ENCODE assay signal across 8 cellular contexts in genomic region chr3:47163023-47163989, GRCh38. TPM values are rescaled to one million over a fixed set of nuclear protein-coding genes. Genes with fewer than 3 reads are reported as not detected.
DNase-seq lines count a peak whose midpoint lies in the region; FAIRE-seq and TF ChIP-seq lines count a peak whose summit lies in the region.

No MANE protein-coding gene starts in this region.

- peaks cover 1% of the 10 kb centered on the region for H3K27me3 Mint-ChIP-seq in activated CD4-positive, alpha-beta memory T cell treated with anti-CD3 and anti-CD28 coated beads for 36 hours

- H3K4me3 ChIP-seq in HEK293 (ENCODE audit: low read depth, low read length), result peak overlapping the region; percentile 85

- peak overlapping the region; percentile 97 for H3K4me3 Mint-ChIP-seq in activated CD4-positive, alpha-beta memory T cell treated with anti-CD3 and anti-CD28 coated beads for 36 hours

- POLR2A ChIA-PET in HEK293 (lab: Yijun Ruan, JAX), result interaction anchor here (0.6 to 1.2 kb wide), 3 partner anchors 105 to 187 kb away, joined by 3 to 9 read pairs (median 4); partner anchors contain the start of genes CCDC12 and NBEAL2
- POLR2A ChIA-PET in activated CD4-positive, alpha-beta memory T cell treated with anti-CD3 and anti-CD28 coated beads for 36 hours (lab: Charles Lee), result interaction anchor here (1.2 to 3.3 kb wide), 7 partner anchors 11 to 312 kb away, joined by 3 to 19 read pairs (median 6); partner anchors contain the start of genes KIF9, KLHL18, NBEAL2 and PTPN23

- H3K9me3 Mint-ChIP-seq in activated CD4-positive, alpha-beta memory T cell treated with anti-CD3 and anti-CD28 coated beads for 36 hours, result no peaks in the 10 kb centered on the region

- intact Hi-C loops in activated CD4-positive, alpha-beta memory T cell treated with anti-CD3 and anti-CD28 coated beads for 36 hours (cut with micrococcal nuclease), result loop anchor here (5.0 to 10.0 kb wide), 3 partner anchors 131 to 219 kb away; no protein-coding TSS in a partner anchor

- CTCF ChIA-PET in HEK293 (lab: Yijun Ruan, JAX), result interaction anchor here (0.6 kb wide), 2 partner anchors 16 to 60 kb away, joined by 3 read pairs; no protein-coding TSS in a partner anchor
- CTCF ChIA-PET in activated CD4-positive, alpha-beta memory T cell treated with anti-CD3 and anti-CD28 coated beads for 36 hours (lab: Charles Lee), result interaction anchor here (0.7 to 3.6 kb wide), 5 partner anchors 22 to 161 kb away, joined by 3 to 19 read pairs (median 4); no protein-coding TSS in a partner anchor

- no peaks in the 10 kb centered on the region for H3K4me1 ChIP-seq in HEK293 (ENCODE audit: control insufficient read depth, insufficient read depth, low read length)

- 0 out of 2 replicates have a peak, but pooled peaks have one; percentile 12 for TF ChIP-seq POLR2A in GM12891 (IDR thresholded peaks at IDR 0.05; ENCODE audit: low read depth, low read length)

- H3K9me3 ChIP-seq in HEK293 (ENCODE audit: control insufficient read depth, insufficient read depth, low read depth, low read length), result no peaks in the 10 kb centered on the region

- H3K36me3 Mint-ChIP-seq in activated CD4-positive, alpha-beta memory T cell treated with anti-CD3 and anti-CD28 coated beads for 36 hours, result peaks cover 10% of the 10 kb centered on the region

- H3K27ac Mint-ChIP-seq in activated CD4-positive, alpha-beta memory T cell treated with anti-CD3 and anti-CD28 coated beads for 36 hours, result peak overlapping the region; percentile 99

- peak; percentile 66 for FAIRE-seq in GM12891 (lab: Jason Lieb, UNC)

- H3K27ac ChIP-seq in HEK293 (ENCODE audit: extremely low read depth, low read depth, low read length), result peak overlapping the region; percentile 95

- DNase-seq in GM12891 (ENCODE audit: insufficient read length, low spot score) (peak; percentile 30), NAMALWA (ENCODE audit: low spot score) (peak; percentile 55), ecto neural progenitor cell (ENCODE audit: low spot score) (peak; percentile 81), lung microvascular endothelial cell (ENCODE audit: low read depth in 2 of 2) (peak; percentile 52 to 79), NCI-H2196 (lab: John Stamatoyannopoulos, UW; ENCODE audit: unreplicated experiment) (no peak)
- DNase-seq in activated CD4-positive, alpha-beta memory T cell treated with anti-CD3 and anti-CD28 coated beads for 36 hours, result peak; percentile 74
- peak; percentile 16 to 41 (median 23) for DNase-seq in stimulated activated CD4-positive, alpha-beta T cell treated with anti-CD3 and anti-CD28 coated beads, TNF-alpha, amount 100 ng/mL, for 24 hours (ENCODE audit: low read depth in 3 of 3)

- H3K4me1 Mint-ChIP-seq in activated CD4-positive, alpha-beta memory T cell treated with anti-CD3 and anti-CD28 coated beads for 36 hours (ENCODE audit: low read depth), result peaks cover 48% of the 10 kb centered on the region

- H3K36me3 ChIP-seq in HEK293 (ENCODE audit: control insufficient read depth in 2 of 2, insufficient read depth in 1 of 2, low read length in 2 of 2), result peaks cover 0 to 4% of the 10 kb centered on the region in 2 experiments; a peak in 1 of 3 replicates

- no peak for TF ChIP-seq CTCF in HEK293 (tag by site-specific recombination; IDR thresholded peaks at IDR 0.05)

TF ChIP-seq in GM12891, 5 proteins besides CTCF, POLR2A, EP300 and RAD21:
- TF ChIP-seq TAF1 (IDR thresholded peaks at IDR 0.05; ENCODE audit: low read depth, low read length) (no peak; the same call in 1 of the 2 replicates), POLR2AphosphoS5 (IDR thresholded peaks at IDR 0.05; ENCODE audit: low read depth, low read length) (no peak; the same call in 1 of the 2 replicates), PAX5 (IDR thresholded peaks at IDR 0.05; ENCODE audit: insufficient read depth, low read length, severe bottlenecking) (no peak)
TF ChIP-seq in GM12891: peak in this region for 0.

TF ChIP-seq in HEK293, 187 proteins besides CTCF, POLR2A, EP300 and RAD21 (continues in another document):
- peak; percentile 48; the same call in 1 of the 2 replicates for TF ChIP-seq ZNF580 (tag by site-specific recombination; IDR thresholded peaks at IDR 0.05)
- TF ChIP-seq ZNF248 (tag by site-specific recombination; IDR thresholded peaks at IDR 0.05), result no peak
- no peak for TF ChIP-seq ZNF362 (tag by site-specific recombination; IDR thresholded peaks at IDR 0.05)
- TF ChIP-seq ZNF561 (tag by site-specific recombination; IDR thresholded peaks at IDR 0.05; ENCODE audit: borderline replicate concordance), result peak; percentile 71; the same call in 1 of the 2 replicates
- no peak for TF ChIP-seq ZNF510 (tag by site-specific recombination; IDR thresholded peaks at IDR 0.05; ENCODE audit: insufficient replicate concordance)
- no peak for TF ChIP-seq TRIM28 (IDR thresholded peaks at IDR 0.05; ENCODE audit: borderline replicate concordance, low read length)
- TF ChIP-seq, protein P1, sequence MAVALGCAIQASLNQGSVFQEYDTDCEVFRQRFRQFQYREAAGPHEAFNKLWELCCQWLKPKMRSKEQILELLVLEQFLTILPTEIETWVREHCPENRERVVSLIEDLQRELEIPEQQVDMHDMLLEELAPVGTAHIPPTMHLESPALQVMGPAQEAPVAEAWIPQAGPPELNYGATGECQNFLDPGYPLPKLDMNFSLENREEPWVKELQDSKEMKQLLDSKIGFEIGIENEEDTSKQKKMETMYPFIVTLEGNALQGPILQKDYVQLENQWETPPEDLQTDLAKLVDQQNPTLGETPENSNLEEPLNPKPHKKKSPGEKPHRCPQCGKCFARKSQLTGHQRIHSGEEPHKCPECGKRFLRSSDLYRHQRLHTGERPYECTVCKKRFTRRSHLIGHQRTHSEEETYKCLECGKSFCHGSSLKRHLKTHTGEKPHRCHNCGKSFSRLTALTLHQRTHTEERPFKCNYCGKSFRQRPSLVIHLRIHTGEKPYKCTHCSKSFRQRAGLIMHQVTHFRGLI (tag by site-specific recombination; IDR thresholded peaks at IDR 0.05), result peak; percentile 66; the same call in 1 of the 2 replicates
- peak; percentile 75 for TF ChIP-seq ZBTB17 (tag by site-specific recombination; IDR thresholded peaks at IDR 0.05)
- TF ChIP-seq ZNF596 (tag by site-specific recombination; IDR thresholded peaks at IDR 0.05), result no peak
- 0 out of 2 replicates have a peak, but pooled peaks have one; percentile 32 for TF ChIP-seq YY2 (tag by site-specific recombination; IDR thresholded peaks at IDR 0.05)
- TF ChIP-seq, protein P2, sequence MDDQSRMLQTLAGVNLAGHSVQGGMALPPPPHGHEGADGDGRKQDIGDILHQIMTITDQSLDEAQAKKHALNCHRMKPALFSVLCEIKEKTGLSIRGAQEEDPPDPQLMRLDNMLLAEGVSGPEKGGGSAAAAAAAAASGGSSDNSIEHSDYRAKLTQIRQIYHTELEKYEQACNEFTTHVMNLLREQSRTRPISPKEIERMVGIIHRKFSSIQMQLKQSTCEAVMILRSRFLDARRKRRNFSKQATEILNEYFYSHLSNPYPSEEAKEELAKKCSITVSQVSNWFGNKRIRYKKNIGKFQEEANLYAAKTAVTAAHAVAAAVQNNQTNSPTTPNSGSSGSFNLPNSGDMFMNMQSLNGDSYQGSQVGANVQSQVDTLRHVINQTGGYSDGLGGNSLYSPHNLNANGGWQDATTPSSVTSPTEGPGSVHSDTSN (CRISPR knock-in tag; IDR thresholded peaks at IDR 0.05), result peak; percentile 47; the same call in 1 of the 2 replicates
- TF ChIP-seq ZNF747 (tag by site-specific recombination; IDR thresholded peaks at IDR 0.05), result no peak
- TF ChIP-seq ZNF169 (tag by site-specific recombination; IDR thresholded peaks at IDR 0.05), result no peak
- no peak for TF ChIP-seq ZNF394 (tag by site-specific recombination; IDR thresholded peaks at IDR 0.05; ENCODE audit: borderline replicate concordance)
- TF ChIP-seq ZNF76 (tag by site-specific recombination; IDR thresholded peaks at IDR 0.05; ENCODE audit: borderline replicate concordance, low read depth), result no peak
- TF ChIP-seq, protein P3, sequence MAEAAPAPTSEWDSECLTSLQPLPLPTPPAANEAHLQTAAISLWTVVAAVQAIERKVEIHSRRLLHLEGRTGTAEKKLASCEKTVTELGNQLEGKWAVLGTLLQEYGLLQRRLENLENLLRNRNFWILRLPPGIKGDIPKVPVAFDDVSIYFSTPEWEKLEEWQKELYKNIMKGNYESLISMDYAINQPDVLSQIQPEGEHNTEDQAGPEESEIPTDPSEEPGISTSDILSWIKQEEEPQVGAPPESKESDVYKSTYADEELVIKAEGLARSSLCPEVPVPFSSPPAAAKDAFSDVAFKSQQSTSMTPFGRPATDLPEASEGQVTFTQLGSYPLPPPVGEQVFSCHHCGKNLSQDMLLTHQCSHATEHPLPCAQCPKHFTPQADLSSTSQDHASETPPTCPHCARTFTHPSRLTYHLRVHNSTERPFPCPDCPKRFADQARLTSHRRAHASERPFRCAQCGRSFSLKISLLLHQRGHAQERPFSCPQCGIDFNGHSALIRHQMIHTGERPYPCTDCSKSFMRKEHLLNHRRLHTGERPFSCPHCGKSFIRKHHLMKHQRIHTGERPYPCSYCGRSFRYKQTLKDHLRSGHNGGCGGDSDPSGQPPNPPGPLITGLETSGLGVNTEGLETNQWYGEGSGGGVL (tag by site-specific recombination; IDR thresholded peaks at IDR 0.05), result no peak; the same call in 1 of the 2 replicates
- peak; percentile 60; the same call in 1 of the 2 replicates for TF ChIP-seq ZEB2 (tag by site-specific recombination; IDR thresholded peaks at IDR 0.05)
- peak; percentile 62; the same call in 1 of the 2 replicates for TF ChIP-seq YY1 (tag by site-specific recombination; IDR thresholded peaks at IDR 0.05)
- TF ChIP-seq ZNF24 (tag by site-specific recombination; IDR thresholded peaks at IDR 0.05), result 0 out of 2 replicates have a peak, but pooled peaks have one; percentile 27

RNA-seq across cellular contexts. Expression of gene SETD2, which starts 0.6 kb away (rescaled TPM):
- 16.2 TPM for polyA plus RNA-seq in GM12891 (2012; ENCODE audit: low read depth, missing spikeins)
- 10 to 100 TPM; 31.2 to 31.8 TPM for total RNA-seq in activated CD4-positive, alpha-beta memory T cell treated with anti-CD3 and anti-CD28 coated beads for 36 hours
- 16.1 and 24.4 TPM in 2 replicates for total RNA-seq in lung microvascular endothelial cell
